ENCODE assay signal across 8 cellular contexts in genomic region chr2:216109962-216110614, GRCh38. TPM values are rescaled to one million over a fixed set of nuclear protein-coding genes. Genes with fewer than 3 reads are reported as not detected.
DNase-seq lines count a peak whose midpoint lies in the region; ATAC-seq, FAIRE-seq and TF ChIP-seq lines count a peak whose summit lies in the region.

No MANE protein-coding gene starts in this region.

- H4K8ac ChIP-seq in H1 (ENCODE audit: extremely low read depth, insufficient read depth, low read length) = no peak overlapping the region

- H3K4me2 ChIP-seq in H1 (ENCODE audit: insufficient read depth in 1 of 2, low read depth in 2 of 2, low read length in 2 of 2) = peak overlapping the region; percentile 66 to 72

- H3K79me2 ChIP-seq in H1 (ENCODE audit: control insufficient read depth in 1 of 2, insufficient read depth in 2 of 2, low read length in 2 of 2) = peaks cover 22 to 44% of the 10 kb centered on the region in 2 experiments

- TF ChIP-seq CTCF in CD4-positive, alpha-beta T cell (IDR thresholded peaks at IDR 0.05) = peak; percentile 70
- TF ChIP-seq CTCF in HEK293 (tag by site-specific recombination; IDR thresholded peaks at IDR 0.05) = peak; percentile 54
- peak; percentile 63 for TF ChIP-seq CTCF in RWPE1 (conservative IDR thresholded peaks at IDR 0.05; ENCODE audit: low read depth)
- peak in 1 of 3 experiments; percentile 9; a peak in 1 of 4 replicates for TF ChIP-seq CTCF in H1 (IDR thresholded peaks at IDR 0.05; ENCODE audit: control extremely low read depth in 1 of 3, insufficient read depth in 1 of 3, low read depth in 1 of 3, low read length in 3 of 3)

- no peaks in the 10 kb centered on the region for H3K9me3 ChIP-seq in CD4-positive, alpha-beta T cell (ENCODE audit: control insufficient read depth, low read length)
- no peaks in the 10 kb centered on the region for H3K9me3 ChIP-seq in HEK293 (ENCODE audit: control insufficient read depth, insufficient read depth, low read depth, low read length)
- no peaks in the 10 kb centered on the region for H3K9me3 ChIP-seq in H1 (ENCODE audit: insufficient read depth in 2 of 2, low read depth in 1 of 2, low read length in 1 of 2)

- peak overlapping the region; percentile 74 for H3K4ac ChIP-seq in H1 (replicated peaks; ENCODE audit: insufficient read length, low read depth, low read length)

- no peak for TF ChIP-seq EP300 in H1 (IDR thresholded peaks at IDR 0.05; ENCODE audit: borderline replicate concordance in 1 of 2, low read depth in 2 of 2, low read length in 2 of 2)

- no peak overlapping the region for H2AFZ ChIP-seq in H1 (ENCODE audit: low read length)

- H3K18ac ChIP-seq in H1 (ENCODE audit: extremely low read depth, low read length) = 0 out of 2 replicates have a peak overlapping the region, but pooled peaks have one; percentile 96

- H2BK5ac ChIP-seq in H1 (ENCODE audit: low read depth, low read length) = no peak overlapping the region

- H2BK20ac ChIP-seq in H1 (ENCODE audit: low read length) = no peak overlapping the region

- no peaks in the 10 kb centered on the region for H3K27me3 Mint-ChIP-seq in CD4-positive, alpha-beta T cell
- no peaks in the 10 kb centered on the region for H3K27me3 Mint-ChIP-seq in natural killer cell treated with Interleukin-12 subunit alpha and Interleukin-12 subunit beta and Interleukin-15 and Interleukin-18, amount 100 ng/mL, for 72 hours

- H3K79me1 ChIP-seq in H1 (ENCODE audit: low read depth, low read length) = no peaks in the 10 kb centered on the region

- no peak for FAIRE-seq in H1 (lab: Jason Lieb, UNC)

- H3K23me2 ChIP-seq in H1 (ENCODE audit: low read depth, low read length) = no peaks in the 10 kb centered on the region; the same call in 1 of the 2 replicates

- no peak overlapping the region for H2BK120ac ChIP-seq in H1 (replicated peaks; ENCODE audit: low read depth, low read length)

- H3K14ac ChIP-seq in H1 (ENCODE audit: insufficient read length) = no peak overlapping the region

- no peak for DNase-seq in CD4-positive, alpha-beta T cell
- peak; percentile 26 for DNase-seq in RWPE1 (ENCODE audit: low spot score)
- DNase-seq in H1 (ENCODE audit: low read depth in 1 of 2, low spot score in 2 of 2) = no peak
- DNase-seq in natural killer cell treated with Interleukin-12 subunit alpha and Interleukin-12 subunit beta and Interleukin-15 and Interleukin-18, amount 100 ng/mL, for 72 hours (ENCODE audit: low spot score) = no peak
- no peak for DNase-seq in NCI-H345 treated with DMSO at 0.1 percent for 48 hours (lab: John Stamatoyannopoulos, UW; ENCODE audit: unreplicated experiment)
- DNase-seq in COLO668 (lab: John Stamatoyannopoulos, UW; ENCODE audit: unreplicated experiment) = no peak

- CTCF ChIA-PET in CD4-positive, alpha-beta T cell (lab: Charles Lee) = interaction anchor here (0.7 to 1.7 kb wide), 7 partner anchors 16 to 400 kb away, joined by 3 to 8 read pairs (median 3); partner anchors contain the start of genes PECR and TMEM169
- CTCF ChIA-PET in HEK293 (lab: Yijun Ruan, JAX) = interaction anchor here (0.6 to 1.6 kb wide), 16 partner anchors 9 to 1016 kb away, joined by 3 to 5 read pairs (median 3); no protein-coding TSS in a partner anchor
- CTCF ChIA-PET in RWPE1 (lab: Yijun Ruan, JAX) = interaction anchor here (0.6 to 1.1 kb wide), 9 partner anchors 10 to 745 kb away, joined by 3 to 5 read pairs (median 4); no protein-coding TSS in a partner anchor
- CTCF ChIA-PET in H1 (lab: Charles Lee; ENCODE audit: partially characterized antibody) = interaction anchor here (0.6 to 3.4 kb wide), 16 partner anchors 8 to 521 kb away, joined by 3 to 18 read pairs (median 3); partner anchors contain the start of genes PECR and TMEM169

- peak overlapping the region; percentile 97 for H3K56ac ChIP-seq in H1 (replicated peaks; ENCODE audit: insufficient read length, low read depth, low read length)

- TF ChIP-seq POLR2A in H1 (IDR thresholded peaks at IDR 0.05; ENCODE audit: control extremely low read depth in 1 of 2, low read depth in 2 of 2, low read length in 2 of 2) = 0 out of 3 replicates have a peak, but pooled peaks of 1 of the 2 experiments have one; percentile 9

- H3K36me3 ChIP-seq in HEK293 (ENCODE audit: control insufficient read depth in 2 of 2, insufficient read depth in 1 of 2, low read length in 2 of 2) (peaks cover 9 to 46% of the 10 kb centered on the region in 2 experiments), H1 (ENCODE audit: control insufficient read depth in 2 of 4, insufficient read depth in 4 of 4, low read length in 3 of 4) (peaks cover 11 to 44% (median 34%) of the 10 kb centered on the region in 4 experiments)

- H3K27me3 ChIP-seq in CD4-positive, alpha-beta T cell (ENCODE audit: control insufficient read depth, insufficient read depth, low read length) = no peaks in the 10 kb centered on the region
- no peaks in the 10 kb centered on the region for H3K27me3 ChIP-seq in H1 (replicated peaks in 1 of 4; ENCODE audit: control insufficient read depth in 3 of 4, extremely low read depth in 1 of 4, insufficient read depth in 3 of 4, low read length in 3 of 4)

- H2BK15ac ChIP-seq in H1 (ENCODE audit: low read length) = no peak overlapping the region

- WGBS in H1 (ENCODE audit: extremely low coverage in 1 of 2, insufficient coverage in 1 of 2, insufficient read length in 1 of 2, insufficient replicate concordance in 2 of 2, low coverage in 1 of 2, low lambda C conversion rate in 2 of 2, missing lambda C conversion rate in 1 of 2), 2 experiments = 16% methylated on average over 10 of the region's 10 CpGs; no CpG with 5 or more reads in 1 of the 2 experiments

- intact Hi-C loops in CD4-positive, alpha-beta T cell (cut with DNase I, micrococcal nuclease) = loop anchor here (5.0 to 10.0 kb wide), 3 partner anchors 38 to 387 kb away; partner anchors contain the start of gene RPL37A (in 1 of the 2)

- ATAC-seq in CD4-positive, alpha-beta T cell (ENCODE audit: poor library complexity) = peak; percentile 16
- no peak for ATAC-seq in natural killer cell treated with Interleukin-12 subunit alpha and Interleukin-12 subunit beta and Interleukin-15 and Interleukin-18, amount 100 ng/mL, for 72 hours
- no peak for ATAC-seq in HG02763 (IDR thresholded peaks at IDR 0.05; ENCODE audit: unreplicated experiment)

- peak overlapping the region; percentile 94 for H3K27ac ChIP-seq in CD4-positive, alpha-beta T cell (ENCODE audit: low read depth, low read length)
- H3K27ac ChIP-seq in HEK293 (ENCODE audit: extremely low read depth, low read depth, low read length) (peak overlapping the region; percentile 80), RWPE1 (no peak overlapping the region), H1 (ENCODE audit: low read depth, low read length) (peak overlapping the region; percentile 92; the same call in 1 of the 2 replicates)

- H3K23ac ChIP-seq in H1 (ENCODE audit: insufficient read length) = no peak overlapping the region

- H4K5ac ChIP-seq in H1 (ENCODE audit: insufficient read length, low read depth, low read length) = peak overlapping the region; percentile 57

- H3K9ac ChIP-seq in H1 (replicated peaks in 1 of 4; ENCODE audit: extremely low read depth in 1 of 4, low read depth in 3 of 4, low read length in 3 of 4) = peak overlapping the region; percentile 84 to 100 (median 98)

- H4K91ac ChIP-seq in H1 (replicated peaks; ENCODE audit: insufficient read length, low read length) = no peak overlapping the region

- no peak overlapping the region for H2AK5ac ChIP-seq in H1 (ENCODE audit: low read depth, low read length)

- peaks cover 0 to 8% of the 10 kb centered on the region in 2 experiments for H4K20me1 ChIP-seq in H1 (replicated peaks in 1 of 2; ENCODE audit: control insufficient read depth in 1 of 2, insufficient read depth in 2 of 2, low read length in 2 of 2)

- H3K9me3 Mint-ChIP-seq in CD4-positive, alpha-beta T cell = no peaks in the 10 kb centered on the region
- H3K9me3 Mint-ChIP-seq in natural killer cell treated with Interleukin-12 subunit alpha and Interleukin-12 subunit beta and Interleukin-15 and Interleukin-18, amount 100 ng/mL, for 72 hours = no peaks in the 10 kb centered on the region

- H3K27ac Mint-ChIP-seq in CD4-positive, alpha-beta T cell = peak overlapping the region; percentile 97
- peak overlapping the region; percentile 98 to 100 for H3K27ac Mint-ChIP-seq in natural killer cell treated with Interleukin-12 subunit alpha and Interleukin-12 subunit beta and Interleukin-15 and Interleukin-18, amount 100 ng/mL, for 72 hours

- H3K4me1 ChIP-seq in HEK293 (ENCODE audit: control insufficient read depth, insufficient read depth, low read length) (no peaks in the 10 kb centered on the region), H1 (replicated peaks in 1 of 4; ENCODE audit: control insufficient read depth in 3 of 4, insufficient read depth in 4 of 4, low read length in 3 of 4) (peaks cover 7 to 17% (median 13%) of the 10 kb centered on the region in 4 experiments; a peak in 6 of 7 replicates)

- peaks cover 63% of the 10 kb centered on the region for H3K36me3 Mint-ChIP-seq in CD4-positive, alpha-beta T cell (ENCODE audit: low read depth)
- peaks cover 56% of the 10 kb centered on the region for H3K36me3 Mint-ChIP-seq in natural killer cell treated with Interleukin-12 subunit alpha and Interleukin-12 subunit beta and Interleukin-15 and Interleukin-18, amount 100 ng/mL, for 72 hours

- 0 out of 4 replicates have a peak, but pooled peaks of 1 of the 2 experiments have one; percentile 2 for TF ChIP-seq RAD21 in H1 (IDR thresholded peaks at IDR 0.05 in 1 of 2, conservative IDR thresholded peaks at IDR 0.05 in 1 of 2; ENCODE audit: low read depth in 2 of 2, low read length in 2 of 2)

- peak overlapping the region; percentile 92 for H3K4me3 ChIP-seq in HEK293 (ENCODE audit: low read depth, low read length)
- peak overlapping the region; percentile 87 to 99 (median 97) for H3K4me3 ChIP-seq in H1 (ENCODE audit: extremely low read depth in 1 of 4, insufficient read depth in 2 of 4, low read depth in 3 of 4, low read length in 4 of 4)

- H2BK12ac ChIP-seq in H1 (ENCODE audit: low read depth, low read length) = no peak overlapping the region

- peak overlapping the region; percentile 100 for H3K4me3 Mint-ChIP-seq in CD4-positive, alpha-beta T cell
- H3K4me3 Mint-ChIP-seq in natural killer cell treated with Interleukin-12 subunit alpha and Interleukin-12 subunit beta and Interleukin-15 and Interleukin-18, amount 100 ng/mL, for 72 hours = peak overlapping the region; percentile 97

- peaks cover 66% of the 10 kb centered on the region for H3K4me1 Mint-ChIP-seq in CD4-positive, alpha-beta T cell (ENCODE audit: low read depth)
- peaks cover 51 to 57% of the 10 kb centered on the region in 2 donors for H3K4me1 Mint-ChIP-seq in natural killer cell treated with Interleukin-12 subunit alpha and Interleukin-12 subunit beta and Interleukin-15 and Interleukin-18, amount 100 ng/mL, for 72 hours (ENCODE audit: low read depth in 2 of 2)

- POLR2A ChIA-PET in CD4-positive, alpha-beta T cell (lab: Charles Lee) = interaction anchor here (0.7 to 4.7 kb wide), 6 partner anchors 17 to 94 kb away, joined by 3 to 106 read pairs (median 12); partner anchors contain the start of genes PECR and TMEM169
- POLR2A ChIA-PET in HEK293 (lab: Yijun Ruan, JAX) = interaction anchor here (0.7 to 3.8 kb wide), 2 partner anchors 22 to 28 kb away, joined by 7 to 18 read pairs; partner anchors contain the start of genes PECR and TMEM169
- POLR2A ChIA-PET in RWPE1 (lab: Yijun Ruan, JAX; ENCODE audit: low non-redundant PET) = interaction anchor here (0.5 kb wide), 1 partner anchor 796 kb away, joined by 6 read pairs; no protein-coding TSS in a partner anchor
- POLR2A ChIA-PET in H1 (lab: Charles Lee; ENCODE audit: partially characterized antibody) = interaction anchor here (1.0 to 8.5 kb wide), 10 partner anchors 9 to 141 kb away, joined by 3 to 73 read pairs (median 6); partner anchors contain the start of genes PECR and TMEM169

RNA-seq across cellular contexts. Expression of gene XRCC5, which starts 0.9 kb away (rescaled TPM):
- total RNA-seq in CD4-positive, alpha-beta T cell = 100 to 1,000 TPM; 126 to 129 TPM
- total RNA-seq in H1 (2021; fragmentation: NEBNext Ultra II Directional; extraction: Animal tissue kit (Norgen Biotek cat#: 25700)) = 597 and 644 TPM in 2 replicates
- polyA plus RNA-seq in H1 (2011; rRNA removed) = 244 and 308 TPM in 2 replicates
- polyA plus RNA-seq in H1 (2011; cell fraction: cytosol; rRNA removed) = 269 TPM
- 298 TPM for polyA plus RNA-seq in H1 (2011; cell fraction: nucleus; rRNA removed)
- polyA plus RNA-seq in H1 (2012, experiment 1 of 2) = 375 to 610 TPM (median 456 TPM) in 4 replicates
- polyA plus RNA-seq in H1 (2012, experiment 2 of 2) = 36.0 TPM
- 317 TPM for polyA plus RNA-seq in H1 (2013, experiment 1 of 2)
- 314 TPM for polyA plus RNA-seq in H1 (2013, experiment 2 of 2)
- polyA minus RNA-seq in H1 (2011; rRNA and poly(A)+ RNA removed) = 1,761 and 2,919 TPM in 2 replicates
- 272 TPM for polyA minus RNA-seq in H1 (2011; cell fraction: cytosol; rRNA and poly(A)+ RNA removed)
- polyA minus RNA-seq in H1 (2011; cell fraction: nucleus; rRNA and poly(A)+ RNA removed) = 631 TPM
- total RNA-seq in natural killer cell treated with Interleukin-12 subunit alpha and Interleukin-12 subunit beta and Interleukin-15 and Interleukin-18, amount 100 ng/mL, for 72 hours = 100 to 1,000 TPM; 454 to 500 TPM

RNA-seq across cellular contexts. Expression of gene TMEM169, which starts 28.4 kb away (rescaled TPM):
- under 1 TPM; 0.27 to 0.53 TPM for total RNA-seq in CD4-positive, alpha-beta T cell
- 2.4 and 2.5 TPM in 2 replicates for total RNA-seq in H1 (2021; fragmentation: NEBNext Ultra II Directional; extraction: Animal tissue kit (Norgen Biotek cat#: 25700))
- 0.41 and 0.75 TPM in 2 replicates for polyA plus RNA-seq in H1 (2011; rRNA removed)
- polyA plus RNA-seq in H1 (2011; cell fraction: cytosol; rRNA removed) = 0.89 TPM
- 0.77 TPM for polyA plus RNA-seq in H1 (2011; cell fraction: nucleus; rRNA removed)
- 1.1 to 2.0 TPM (median 1.7 TPM) in 4 replicates for polyA plus RNA-seq in H1 (2012, experiment 1 of 2)
- polyA plus RNA-seq in H1 (2012, experiment 2 of 2) = 0.60 TPM
- 3.5 TPM for polyA plus RNA-seq in H1 (2013, experiment 1 of 2)
- polyA plus RNA-seq in H1 (2013, experiment 2 of 2) = 3.3 TPM
- polyA minus RNA-seq in H1 (2011; rRNA and poly(A)+ RNA removed) = 0.68 and 4.0 TPM in 2 replicates
- 3.1 TPM for polyA minus RNA-seq in H1 (2011; cell fraction: cytosol; rRNA and poly(A)+ RNA removed)
- polyA minus RNA-seq in H1 (2011; cell fraction: nucleus; rRNA and poly(A)+ RNA removed) = 0.80 TPM
- total RNA-seq in natural killer cell treated with Interleukin-12 subunit alpha and Interleukin-12 subunit beta and Interleukin-15 and Interleukin-18, amount 100 ng/mL, for 72 hours = 1 to 10 TPM in 1 of 2 donors, under 1 TPM in 1; 0.56 to 1.9 TPM

RNA-seq across cellular contexts. Expression of gene PECR, which starts 28.5 kb away (rescaled TPM):
- 10 to 100 TPM in 1 of 2 experiments, 1 to 10 TPM in 1; 9.1 to 10.3 TPM for total RNA-seq in CD4-positive, alpha-beta T cell
- 17.5 and 19.2 TPM in 2 replicates for total RNA-seq in H1 (2021; fragmentation: NEBNext Ultra II Directional; extraction: Animal tissue kit (Norgen Biotek cat#: 25700))
- 15.3 and 15.9 TPM in 2 replicates for polyA plus RNA-seq in H1 (2011; rRNA removed)
- polyA plus RNA-seq in H1 (2011; cell fraction: cytosol; rRNA removed) = 15.0 TPM
- polyA plus RNA-seq in H1 (2011; cell fraction: nucleus; rRNA removed) = 25.3 TPM
- 17.2 to 20.7 TPM (median 17.4 TPM) in 4 replicates for polyA plus RNA-seq in H1 (2012, experiment 1 of 2)
- polyA plus RNA-seq in H1 (2012, experiment 2 of 2) = 11.2 TPM
- polyA plus RNA-seq in H1 (2013, experiment 1 of 2) = 9.3 TPM
- polyA plus RNA-seq in H1 (2013, experiment 2 of 2) = 8.6 TPM
- 28.2 and 53.7 TPM in 2 replicates for polyA minus RNA-seq in H1 (2011; rRNA and poly(A)+ RNA removed)
- polyA minus RNA-seq in H1 (2011; cell fraction: cytosol; rRNA and poly(A)+ RNA removed) = 12.9 TPM
- 27.9 TPM for polyA minus RNA-seq in H1 (2011; cell fraction: nucleus; rRNA and poly(A)+ RNA removed)
- 10 to 100 TPM; 10.5 to 16.1 TPM for total RNA-seq in natural killer cell treated with Interleukin-12 subunit alpha and Interleukin-12 subunit beta and Interleukin-15 and Interleukin-18, amount 100 ng/mL, for 72 hours
